ENCODE assay signal across 12 cellular contexts in genomic region chr1:6495540-6496359, GRCh38. TPM values are rescaled to one million over a fixed set of nuclear protein-coding genes. Genes with fewer than 3 reads are reported as not detected.
DNase-seq lines count a peak whose midpoint lies in the region; ATAC-seq, FAIRE-seq and TF ChIP-seq lines count a peak whose summit lies in the region.
"Had no signal": no experiment of that assay in that cellular context is flagged by ENCODE, and none has a peak within 500 bp of the region (broad histone marks: within the 10 kb centered on the region; RNA-seq: fewer than 3 reads in every experiment).

No MANE protein-coding gene starts in this region.

- H3K27ac ChIP-seq in right atrium auricular region (peak overlapping the region; percentile 71 to 78), breast epithelium (peak overlapping the region; percentile 10 to 48), kidney (ENCODE audit: low read depth in 2 of 2, low read length in 2 of 2) (peak overlapping the region in 1 of 2 donors; percentile 14), thoracic aorta (peak overlapping the region in 1 of 2 donors; percentile 73)

- no peak for TF ChIP-seq CTCF in right atrium auricular region (IDR thresholded peaks at IDR 0.05)
- TF ChIP-seq CTCF in breast epithelium (IDR thresholded peaks at IDR 0.05): no peak
- no peak for TF ChIP-seq CTCF in kidney (IDR thresholded peaks at IDR 0.05; ENCODE audit: borderline replicate concordance, extremely low read depth, insufficient read depth)
- TF ChIP-seq CTCF in thoracic aorta (IDR thresholded peaks at IDR 0.05): no peak

- intact Hi-C loops in left ventricle myocardium superior (cut with micrococcal nuclease) (no loop called here), breast epithelium (cut with DNase I; ENCODE audit: low total_unique reads) (loop anchor here (10.0 kb wide), 1 partner anchor 149 kb away; no protein-coding TSS in a partner anchor), kidney (cut with DNase I) (no loop called here)

- DNase-seq in right atrium auricular region (ENCODE audit: low spot score): no peak
- DNase-seq in left ventricle myocardium superior: no peak
- no peak for DNase-seq in breast epithelium (ENCODE audit: low spot score in 2 of 2)
- DNase-seq in kidney: peak; percentile 41
- DNase-seq in thoracic aorta (ENCODE audit: low spot score): no peak
- DNase-seq in glomerular visceral epithelial cell (ENCODE audit: extremely low spot score): no peak
- no peak for DNase-seq in HTR-8/SVneo (ENCODE audit: insufficient read length, low spot score)
- DNase-seq: activated T-cell treated with anti-CD3 and anti-CD28 coated beads, Interleukin-2, amount 50 U/mL, for 48 hours; effector memory CD4-positive, alpha-beta T cell had no signal

- FAIRE-seq in kidney (lab: Jason Lieb, UNC) (no peak), HTR-8/SVneo (lab: Jason Lieb, UNC) (no peak)
- FAIRE-seq: TTC549, urothelium cell line had no signal

- H3K9me3 ChIP-seq in right atrium auricular region (no peaks in the 10 kb centered on the region), breast epithelium (no peaks in the 10 kb centered on the region), kidney (ENCODE audit: control insufficient read depth in 1 of 2, low read length in 2 of 2) (no peaks in the 10 kb centered on the region), thoracic aorta (no peaks in the 10 kb centered on the region)

- no peak for TF ChIP-seq POLR2A in breast epithelium (IDR thresholded peaks at IDR 0.05)

- H3K4me1 ChIP-seq in right atrium auricular region (peaks cover 0 to 78% of the 10 kb centered on the region in 2 donors), breast epithelium (peaks cover 10 to 14% of the 10 kb centered on the region in 2 donors), kidney (ENCODE audit: control insufficient read depth in 1 of 2, insufficient read depth in 1 of 2, low read depth in 1 of 2, low read length in 2 of 2) (peaks cover 0 to 21% of the 10 kb centered on the region in 2 donors), thoracic aorta (ENCODE audit: control insufficient read depth in 1 of 2, low read depth in 2 of 2) (peaks cover 24 to 52% of the 10 kb centered on the region in 2 donors)

- H3K4me3 ChIP-seq in right atrium auricular region: peak overlapping the region in 1 of 2 donors; percentile 71
- H3K4me3 ChIP-seq in breast epithelium: peak overlapping the region in 2 of 3 donors; percentile 64 to 92
- no peak overlapping the region for H3K4me3 ChIP-seq in kidney (ENCODE audit: low read length in 2 of 2)
- H3K4me3 ChIP-seq in thoracic aorta: peak overlapping the region; percentile 87

- H3K27me3 ChIP-seq in right atrium auricular region: no peaks in the 10 kb centered on the region
- H3K27me3 ChIP-seq in breast epithelium: no peaks in the 10 kb centered on the region
- H3K27me3 ChIP-seq in thoracic aorta (replicated peaks; ENCODE audit: insufficient read depth): no peaks in the 10 kb centered on the region

- no peaks in the 10 kb centered on the region for H3K36me3 ChIP-seq in right atrium auricular region
- no peaks in the 10 kb centered on the region for H3K36me3 ChIP-seq in breast epithelium
- no peaks in the 10 kb centered on the region for H3K36me3 ChIP-seq in kidney (ENCODE audit: control insufficient read depth in 1 of 2, insufficient read depth in 2 of 2, low read length in 2 of 2)
- H3K36me3 ChIP-seq in thoracic aorta: no peaks in the 10 kb centered on the region

- no peak overlapping the region for H3K9ac ChIP-seq in kidney (ENCODE audit: low read length in 2 of 2)

- ATAC-seq in left ventricle myocardium superior (no peak), thoracic aorta (ENCODE audit: insufficient number of reproducible peaks, low FRiP score, low read depth) (no peak), GM21786 (IDR thresholded peaks at IDR 0.05; ENCODE audit: unreplicated experiment) (no peak)

RNA-seq across cellular contexts. Expression of gene PLEKHG5, which starts 4.3 kb away (rescaled TPM):
- total RNA-seq in right atrium auricular region: 1 to 10 TPM; 7.0 to 7.9 TPM
- 16.9 TPM for total RNA-seq in left ventricle myocardium superior
- 10 to 100 TPM in 2 of 3 donors, 1 to 10 TPM in 1; 7.0 to 12.0 (median 11.8) TPM for total RNA-seq in breast epithelium
- 14.0 TPM for total RNA-seq in kidney
- 4.4 TPM for polyA plus RNA-seq in kidney (ENCODE audit: insufficient read depth, low read depth, low replicate concordance)
- 10 to 100 TPM; 23.4 to 32.9 TPM for total RNA-seq in thoracic aorta

RNA-seq across cellular contexts. Expression of gene TNFRSF25, which starts 29.8 kb away (rescaled TPM):
- total RNA-seq in right atrium auricular region: 1 to 10 TPM; 4.4 to 7.4 TPM
- total RNA-seq in left ventricle myocardium superior: 10.8 TPM
- 10 to 100 TPM in 2 of 3 donors, 1 to 10 TPM in 1; 3.8 to 13.1 (median 12.4) TPM for total RNA-seq in breast epithelium
- 13.8 TPM for total RNA-seq in kidney
- 7.6 TPM for polyA plus RNA-seq in kidney (ENCODE audit: insufficient read depth, low read depth, low replicate concordance)
- total RNA-seq in thoracic aorta: 10 to 100 TPM in 1 of 2 donors, 1 to 10 TPM in 1; 9.5 to 48.2 TPM

RNA-seq across cellular contexts. Expression of gene NOL9, which starts 58.6 kb away (rescaled TPM):
- 10 to 100 TPM; 15.4 to 15.6 TPM for total RNA-seq in right atrium auricular region
- 12.9 TPM for total RNA-seq in left ventricle myocardium superior
- 10 to 100 TPM; 14.7 to 29.6 (median 25.2) TPM for total RNA-seq in breast epithelium
- 28.7 TPM for total RNA-seq in kidney
- polyA plus RNA-seq in kidney (ENCODE audit: insufficient read depth, low read depth, low replicate concordance): 4.3 TPM
- 10 to 100 TPM; 15.3 to 38.9 TPM for total RNA-seq in thoracic aorta

RNA-seq across cellular contexts. Expression of gene TAS1R1, which starts 59.4 kb away (rescaled TPM):
- not detected for total RNA-seq in right atrium auricular region
- total RNA-seq in left ventricle myocardium superior: not detected
- under 1 TPM in 1 of 3 donors, not detected in 2; 0.16 TPM for total RNA-seq in breast epithelium
- not detected for total RNA-seq in kidney
- not detected for polyA plus RNA-seq in kidney (ENCODE audit: insufficient read depth, low read depth, low replicate concordance)
- total RNA-seq in thoracic aorta: under 1 TPM in 1 of 2 donors, not detected in 1; 0.81 TPM

Comparison
In these comparisons a context has a peak if more than half of its experiments do, and no peak if none do; other contexts are left out.
1. H3K4me3 ChIP-seq: peak in breast epithelium (2 of 3) and thoracic aorta (single experiment); none in kidney (0 of 2).